Comparison of ENCODE assay signal across 18 cellular contexts in genomic region chr12:12521044-12521485, GRCh38. TPM values are rescaled to one million over a fixed set of nuclear protein-coding genes. Genes with fewer than 3 reads are reported as not detected.
A peak's percentile ranks its signal among the peaks of the same experiment; 100 is the strongest.
DNase-seq lines count a peak whose midpoint lies in the region; TF ChIP-seq lines count a peak whose summit lies in the region.
"Had no signal": no experiment of that assay in that cellular context is flagged by ENCODE, and none has a peak within 500 bp of the region (broad histone marks: within the 10 kb centered on the region; RNA-seq: fewer than 3 reads in every experiment).

No MANE protein-coding gene starts in this region.

- no peak for TF ChIP-seq RAD21 in liver (IDR thresholded peaks at IDR 0.05)

- H3K4me1 ChIP-seq in liver (ENCODE audit: control insufficient read depth in 4 of 4, insufficient read depth in 4 of 4, low read length in 3 of 4): peaks cover 2 to 26% (median 11%) of the 10 kb centered on the region in 4 donors

- H3K36me3 ChIP-seq in liver (ENCODE audit: control insufficient read depth in 4 of 4, insufficient read depth in 3 of 4, low read depth in 1 of 4, low read length in 3 of 4): peaks cover 0 to 35% (median 24%) of the 10 kb centered on the region in 4 donors

- H3K9ac ChIP-seq in liver (ENCODE audit: low read depth in 1 of 2, low read length in 2 of 2): no peak overlapping the region

- H3K27ac ChIP-seq in liver (ENCODE audit: low read depth in 1 of 2, low read length in 2 of 2): no peak overlapping the region
- H3K27ac ChIP-seq in coronary artery: no peak overlapping the region
- H3K27ac ChIP-seq: pancreas had no signal

- H3K9me3 ChIP-seq in liver (ENCODE audit: control insufficient read depth in 4 of 4, low read length in 3 of 4): no peaks in the 10 kb centered on the region
- H3K9me3 ChIP-seq: pancreas, spleen had no signal

- DNase-seq in DMS53 (lab: John Stamatoyannopoulos, UW) (peak; percentile 40), DMS53 treated with DMSO at 0.1 percent for 48 hours (lab: John Stamatoyannopoulos, UW; ENCODE audit: unreplicated experiment) (no peak), SHP77 treated with DMSO at 0.1 percent for 48 hours (lab: John Stamatoyannopoulos, UW) (peak; percentile 41), superior temporal gyrus (ENCODE audit: extremely low spot score) (peak; percentile 76), NCI-H187 treated with DMSO at 0.1 percent for 48 hours (lab: John Stamatoyannopoulos, UW) (no peak), coronary artery (ENCODE audit: low spot score) (no peak), germinal center (ENCODE audit: low spot score) (no peak)
- DNase-seq: central memory CD4-positive, alpha-beta T cell; foreskin melanocyte; HCEC 1CT; NCI-H1436; pancreas; RPMI8226; spleen; stimulated activated naive CD8-positive, alpha-beta T cell treated with anti-CD3 and anti-CD28 coated beads, Interleukin-15, amount 100 ng/mL, for 72 hours; T-helper 17 cell had no signal

- 85% methylated on average over 8 of the region's 8 CpGs for WGBS in liver

- H3K27me3 ChIP-seq in liver (ENCODE audit: control insufficient read depth in 4 of 4, insufficient read depth in 4 of 4, low read length in 3 of 4): no peaks in the 10 kb centered on the region
- H3K27me3 ChIP-seq: pancreas, spleen had no signal

- H3K4me3 ChIP-seq in liver (ENCODE audit: low read depth in 1 of 3, low read length in 3 of 3) (no peak overlapping the region), coronary artery (no peak overlapping the region)
- H3K4me3 ChIP-seq: K562, pancreas, spleen had no signal

- TF ChIP-seq CTCF in liver (IDR thresholded peaks at IDR 0.05; ENCODE audit: low read depth, low read length, missing input control): no peak
- no peak for TF ChIP-seq CTCF in coronary artery (IDR thresholded peaks at IDR 0.05)

TF ChIP-seq in liver, 16 proteins besides CTCF, POLR2A, EP300 and RAD21:
- TF ChIP-seq HNF4A (conservative IDR thresholded peaks at IDR 0.05) (peak; percentile 34 to 47), ATF3 (IDR thresholded peaks at IDR 0.05) (no peak), JUND (IDR thresholded peaks at IDR 0.05) (peak in 1 of 2 donors; percentile 11)
TF ChIP-seq in liver: peak in this region for 2.

RNA-seq across cellular contexts. Expression of gene DUSP16, which starts 41.6 kb away (rescaled TPM):
- 10 to 100 TPM in 1 of 2 donors, 1 to 10 TPM in 1; 9.9 to 56.4 TPM for total RNA-seq in liver
- polyA plus RNA-seq in liver: 10 to 100 TPM in 1 of 2 donors, 1 to 10 TPM in 1; 7.8 to 28.2 TPM

Comparison
In these comparisons a context has a peak if more than half of its experiments do, and no peak if none do; other contexts are left out.
1. DNase-seq: peak in DMS53 (single experiment), SHP77 treated with DMSO at 0.1 percent for 48 hours (single experiment) and superior temporal gyrus (single experiment); none in DMS53 treated with DMSO at 0.1 percent for 48 hours (single experiment), NCI-H187 treated with DMSO at 0.1 percent for 48 hours (single experiment), coronary artery (single experiment) and germinal center (single experiment).